8 cellular contexts compared by ENCODE assay signal in genomic region chr4:184097240-184097619, GRCh38.
DNase-seq lines count a peak whose midpoint lies in the region; ATAC-seq, FAIRE-seq and TF ChIP-seq lines count a peak whose summit lies in the region.

No MANE protein-coding gene starts in this region.

- no peak for TF ChIP-seq RAD21 in HCT116 (IDR thresholded peaks at IDR 0.05; ENCODE audit: low read depth)

- no peaks in the 10 kb centered on the region for H3K36me3 ChIP-seq in CD8-positive, alpha-beta memory T cell (ENCODE audit: insufficient read depth, low read length)
- no peaks in the 10 kb centered on the region for H3K36me3 ChIP-seq in HCT116 (ENCODE audit: control insufficient read depth in 1 of 2, insufficient read depth in 2 of 2, low read length in 2 of 2)
- H3K36me3 ChIP-seq in adipocyte (ENCODE audit: control insufficient read depth, insufficient read depth, low read length, severe bottlenecking): no peaks in the 10 kb centered on the region
- no peaks in the 10 kb centered on the region for H3K36me3 ChIP-seq in kidney (ENCODE audit: control insufficient read depth in 1 of 2, insufficient read depth in 2 of 2, low read length in 2 of 2)
- no peaks in the 10 kb centered on the region for H3K36me3 ChIP-seq in PC-9 (ENCODE audit: low read depth)

- H3K9ac ChIP-seq in HCT116 (ENCODE audit: low read length) (no peak overlapping the region), adipocyte (ENCODE audit: low read length) (no peak overlapping the region), kidney (ENCODE audit: low read length in 2 of 2) (no peak overlapping the region)

- H3K4me3 ChIP-seq in CD8-positive, alpha-beta memory T cell (ENCODE audit: low read length): no peak overlapping the region
- no peak overlapping the region for H3K4me3 ChIP-seq in HCT116 (replicated peaks in 1 of 2; ENCODE audit: low read depth in 1 of 2, low read length in 2 of 2)
- H3K4me3 ChIP-seq in adipocyte (ENCODE audit: low read length): peak overlapping the region; percentile 65
- peak overlapping the region in 1 of 2 donors; percentile 40 for H3K4me3 ChIP-seq in kidney (ENCODE audit: low read length in 2 of 2)
- no peak overlapping the region for H3K4me3 ChIP-seq in PC-9

- H3K4me2 ChIP-seq in HCT116 (ENCODE audit: low read length) (no peak overlapping the region), PC-9 (no peak overlapping the region)

- H3K4me1 ChIP-seq in CD8-positive, alpha-beta memory T cell (ENCODE audit: insufficient read depth, low read length): no peaks in the 10 kb centered on the region
- no peaks in the 10 kb centered on the region for H3K4me1 ChIP-seq in HCT116 (ENCODE audit: control insufficient read depth in 1 of 2, insufficient read depth in 2 of 2, low read length in 2 of 2)
- H3K4me1 ChIP-seq in adipocyte (ENCODE audit: control insufficient read depth, insufficient read depth, low read length): no peaks in the 10 kb centered on the region
- H3K4me1 ChIP-seq in kidney (ENCODE audit: control insufficient read depth in 1 of 2, insufficient read depth in 1 of 2, low read depth in 1 of 2, low read length in 2 of 2): peaks cover 3 to 16% of the 10 kb centered on the region in 2 donors
- H3K4me1 ChIP-seq in PC-9 (replicated peaks; ENCODE audit: insufficient read depth): no peaks in the 10 kb centered on the region

- no TSS peak for BruUV-seq in HCT116 (replicated peaks; lab: Mats Ljungman, UMichigan)
- no TSS peak for BruUV-seq in PC-9 (replicated peaks; lab: Mats Ljungman, UMichigan)

- CTCF ChIA-PET in CD8-positive, alpha-beta memory T cell (lab: Charles Lee): no interaction called here
- CTCF ChIA-PET in HCT116 (lab: Charles Lee): no interaction called here
- CTCF ChIA-PET in PC-9 (lab: Charles Lee): no interaction called here

- intact Hi-C loops in HCT116 (cut with micrococcal nuclease) (no loop called here), kidney (cut with DNase I) (no loop called here), PC-9 (cut with micrococcal nuclease; ENCODE audit: unreplicated experiment) (no loop called here)

- H3K9me3 Mint-ChIP-seq in CD8-positive, alpha-beta memory T cell: peaks cover 0 to 2% (median 0%) of the 10 kb centered on the region in 5 donors

- POLR2A ChIA-PET in CD8-positive, alpha-beta memory T cell (lab: Charles Lee): no interaction called here
- POLR2A ChIA-PET in HCT116 (lab: Charles Lee): no interaction called here
- POLR2A ChIA-PET in PC-9 (lab: Charles Lee; ENCODE audit: unreplicated experiment): no interaction called here

- H3K4me1 Mint-ChIP-seq in CD8-positive, alpha-beta memory T cell: peaks cover 3 to 14% (median 10%) of the 10 kb centered on the region in 3 donors

- no peaks in the 10 kb centered on the region for H3F3A ChIP-seq in PC-9 (ENCODE audit: insufficient read depth, low read depth)

- H3K79me2 ChIP-seq in HCT116 (ENCODE audit: insufficient read depth, low read length) (no peaks in the 10 kb centered on the region), PC-9 (ENCODE audit: low read depth) (no peaks in the 10 kb centered on the region)

- no peaks in the 10 kb centered on the region for H3K9me3 ChIP-seq in CD8-positive, alpha-beta memory T cell (ENCODE audit: low read length)
- H3K9me3 ChIP-seq in HCT116 (ENCODE audit: control insufficient read depth in 1 of 2, insufficient read depth in 1 of 2, low read depth in 1 of 2, low read length in 2 of 2) (no peaks in the 10 kb centered on the region), adipocyte (ENCODE audit: control insufficient read depth, low read length) (no peaks in the 10 kb centered on the region), kidney (ENCODE audit: control insufficient read depth in 1 of 2, low read length in 2 of 2) (no peaks in the 10 kb centered on the region), PC-9 (ENCODE audit: insufficient read depth, low read depth) (no peaks in the 10 kb centered on the region)

- no peak for TF ChIP-seq POLR2A in HCT116 (IDR thresholded peaks at IDR 0.05; ENCODE audit: borderline replicate concordance, extremely low read depth, insufficient read depth, insufficient read length)

- TF ChIP-seq CTCF in HCT116 (IDR thresholded peaks at IDR 0.05 in 2 of 3, conservative IDR thresholded peaks at IDR 0.05 in 1 of 3; ENCODE audit: borderline replicate concordance in 1 of 3, insufficient read depth in 1 of 3, low read depth in 2 of 3, low read length in 2 of 3): peak in 2 of 3 experiments; percentile 31 to 35; a peak in 2 of 6 replicates
- no peak for TF ChIP-seq CTCF in kidney (IDR thresholded peaks at IDR 0.05; ENCODE audit: borderline replicate concordance, extremely low read depth, insufficient read depth)
- TF ChIP-seq CTCF in PC-9 (conservative IDR thresholded peaks at IDR 0.05): no peak

- H3K36me3 Mint-ChIP-seq in CD8-positive, alpha-beta memory T cell: no peaks in the 10 kb centered on the region

- no peak for FAIRE-seq in kidney (lab: Jason Lieb, UNC)

- no peaks in the 10 kb centered on the region for H4K20me1 ChIP-seq in HCT116 (ENCODE audit: insufficient read depth)
- no peaks in the 10 kb centered on the region for H4K20me1 ChIP-seq in PC-9 (ENCODE audit: insufficient read depth)

- no peak overlapping the region for H3K27ac ChIP-seq in CD8-positive, alpha-beta memory T cell (ENCODE audit: low read depth, low read length)
- no peak overlapping the region for H3K27ac ChIP-seq in HCT116 (ENCODE audit: low read depth, low read length)
- H3K27ac ChIP-seq in kidney (ENCODE audit: low read depth in 2 of 2, low read length in 2 of 2): no peak overlapping the region
- H3K27ac ChIP-seq in PC-9: no peak overlapping the region

- H2AFZ ChIP-seq in HCT116 (ENCODE audit: low read depth, low read length, poor library complexity, severe bottlenecking) (no peak overlapping the region), PC-9 (no peak overlapping the region)

- RAD21 ChIA-PET in HCT116 (lab: Charles Lee; ENCODE audit: low non-redundant PET in 1 of 2, low total read pairs in 2 of 2, uncharacterized antibody in 2 of 2, unreplicated experiment in 2 of 2): no interaction called here

- H3K27me3 ChIP-seq in CD8-positive, alpha-beta memory T cell (ENCODE audit: insufficient read depth, low read length, poor library complexity, severe bottlenecking): no peaks in the 10 kb centered on the region
- H3K27me3 ChIP-seq in HCT116 (ENCODE audit: insufficient read depth, low read length) (no peaks in the 10 kb centered on the region), adipocyte (replicated peaks; ENCODE audit: control insufficient read depth, insufficient read depth, low read length) (peaks cover 19% of the 10 kb centered on the region), PC-9 (ENCODE audit: insufficient read depth, low read depth) (no peaks in the 10 kb centered on the region; the same call in 1 of the 2 replicates)

- no peak for ATAC-seq in HCT116

- no peak overlapping the region for H3K27ac Mint-ChIP-seq in CD8-positive, alpha-beta memory T cell

- no peaks in the 10 kb centered on the region for H3K9me2 ChIP-seq in HCT116 (ENCODE audit: insufficient read depth)
- no peaks in the 10 kb centered on the region for H3K9me2 ChIP-seq in PC-9 (ENCODE audit: insufficient read depth)

- H3K27me3 Mint-ChIP-seq in CD8-positive, alpha-beta memory T cell: peaks cover 2 to 41% of the 10 kb centered on the region in 2 donors

- no peak for DNase-seq in CD8-positive, alpha-beta memory T cell
- DNase-seq in HCT116 (ENCODE audit: low read depth, low spot score): no peak
- no peak for DNase-seq in adipocyte (ENCODE audit: low read depth)
- DNase-seq in kidney: peak; percentile 86
- peak; percentile 9 to 28 for DNase-seq in stimulated activated CD8-positive, alpha-beta memory T cell treated with anti-CD3 and anti-CD28 coated beads, Interleukin-15, amount 100 ng/mL, for 48 hours (ENCODE audit: low read depth in 2 of 2)
- no peak for DNase-seq in DMS79 (lab: John Stamatoyannopoulos, UW)
- no peak for DNase-seq in PC-9
- no peak for DNase-seq in A172 (ENCODE audit: low spot score)

- H3K4me3 Mint-ChIP-seq in CD8-positive, alpha-beta memory T cell: peak overlapping the region in 6 of 7 donors; percentile 62 to 78 (median 64)

TF ChIP-seq in HCT116, 20 proteins besides CTCF, POLR2A, EP300 and RAD21 (continues in another document):
- no peak for TF ChIP-seq SP1 (IDR thresholded peaks at IDR 0.05; ENCODE audit: low read depth)
- TF ChIP-seq POLR2AphosphoS5 (IDR thresholded peaks at IDR 0.05; ENCODE audit: low read depth, low read length): no peak
- TF ChIP-seq ZNF274 (IDR thresholded peaks at IDR 0.05; ENCODE audit: low read depth, low read length): no peak
- no peak for TF ChIP-seq EZH2phosphoT487 (IDR thresholded peaks at IDR 0.05; ENCODE audit: borderline replicate concordance)
- TF ChIP-seq ZFX (IDR thresholded peaks at IDR 0.05): no peak
- no peak for TF ChIP-seq FOSL1 (IDR thresholded peaks at IDR 0.05; ENCODE audit: low read depth)
- TF ChIP-seq MAX (IDR thresholded peaks at IDR 0.05): no peak
- TF ChIP-seq ATF3 (IDR thresholded peaks at IDR 0.05): no peak
- no peak for TF ChIP-seq CBX3 (IDR thresholded peaks at IDR 0.05; ENCODE audit: low read depth)
- TF ChIP-seq ELF1 (IDR thresholded peaks at IDR 0.05; ENCODE audit: borderline replicate concordance, low read depth): no peak
- no peak for TF ChIP-seq ZBTB33 (IDR thresholded peaks at IDR 0.05; ENCODE audit: extremely low read depth, insufficient replicate concordance, low read length)
- no peak for TF ChIP-seq TCF7L2 (IDR thresholded peaks at IDR 0.05; ENCODE audit: borderline replicate concordance, extremely low read depth, insufficient read depth, insufficient read length)
- TF ChIP-seq SRF (IDR thresholded peaks at IDR 0.05; ENCODE audit: low read depth): no peak

Comparison
In these comparisons a context has a peak if more than half of its experiments do, and no peak if none do; other contexts are left out.
1. DNase-seq: peak in kidney (single experiment) and stimulated activated CD8-positive, alpha-beta memory T cell treated with anti-CD3 and anti-CD28 coated beads, Interleukin-15, amount 100 ng/mL, for 48 hours (2 of 2); none in CD8-positive, alpha-beta memory T cell (0 of 5), HCT116 (single experiment), adipocyte (single experiment), DMS79 (single experiment), PC-9 (0 of 2) and A172 (single experiment).
2. CTCF ChIP-seq: peak in HCT116 (2 of 3); none in kidney (single experiment) and PC-9 (single experiment).